9 cellular contexts compared by ENCODE assay signal in the genomic region with DNA sequence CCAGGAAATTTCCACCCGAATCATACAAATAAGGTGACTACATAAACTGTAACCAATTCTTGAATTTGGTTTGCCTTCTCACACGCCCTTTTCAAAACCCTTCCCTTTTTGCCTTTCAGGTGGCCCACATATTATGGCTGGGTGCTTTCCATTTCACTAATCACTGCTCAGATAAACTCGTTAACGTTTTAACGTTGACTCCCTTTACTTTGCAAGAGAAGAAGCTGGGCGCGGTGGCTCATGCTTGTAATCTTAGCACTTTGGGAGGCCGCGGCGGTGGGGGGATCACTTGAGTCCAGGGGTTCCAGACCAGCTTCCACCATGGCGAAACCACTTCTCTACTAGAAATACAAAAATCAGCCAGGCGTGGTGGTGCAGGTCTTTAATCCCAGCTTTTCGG.
A peak's percentile ranks its signal among the peaks of the same experiment; 100 is the strongest.
DNase-seq lines count a peak whose midpoint lies in the region; ATAC-seq, FAIRE-seq and TF ChIP-seq lines count a peak whose summit lies in the region.
"Had no signal": no experiment of that assay in that cellular context is flagged by ENCODE, and none has a peak within 500 bp of the region (broad histone marks: within the 10 kb centered on the region; RNA-seq: fewer than 3 reads in every experiment).

No MANE protein-coding gene starts in this region.

- no peaks in the 10 kb centered on the region for H3K36me3 ChIP-seq in iPS-18a (ENCODE audit: control insufficient read depth, low read depth, low read length)

- H3K9me3 Mint-ChIP-seq in stimulated activated effector memory CD8-positive, alpha-beta T cell treated with anti-CD3 and anti-CD28 coated beads, Interleukin-12 subunit alpha, Interleukin-12 subunit beta, amount 100 ng/mL, for 72 hours = no peaks in the 10 kb centered on the region

- peak overlapping the region; percentile 66 for H3K4me3 Mint-ChIP-seq in stimulated activated effector memory CD8-positive, alpha-beta T cell treated with anti-CD3 and anti-CD28 coated beads, Interleukin-12 subunit alpha, Interleukin-12 subunit beta, amount 100 ng/mL, for 72 hours

- H3K4me3 ChIP-seq in WI38 (ENCODE audit: low read depth, low read length) (peak overlapping the region; percentile 71), iPS-18a (ENCODE audit: low read length) (peak overlapping the region; percentile 84)
- H3K4me3 ChIP-seq: A549 had no signal

- FAIRE-seq in HTR-8/SVneo (lab: Jason Lieb, UNC) = no peak
- FAIRE-seq: A549 had no signal

- H3K27ac Mint-ChIP-seq in stimulated activated effector memory CD8-positive, alpha-beta T cell treated with anti-CD3 and anti-CD28 coated beads, Interleukin-12 subunit alpha, Interleukin-12 subunit beta, amount 100 ng/mL, for 72 hours = no peak overlapping the region

- peaks cover 5% of the 10 kb centered on the region for H3K4me1 ChIP-seq in iPS-18a (ENCODE audit: control insufficient read depth, low read depth, low read length)
- H3K4me1 ChIP-seq: A549 had no signal

- peaks cover 11% of the 10 kb centered on the region for H3K4me1 Mint-ChIP-seq in stimulated activated effector memory CD8-positive, alpha-beta T cell treated with anti-CD3 and anti-CD28 coated beads, Interleukin-12 subunit alpha, Interleukin-12 subunit beta, amount 100 ng/mL, for 72 hours

- ATAC-seq in stimulated activated effector memory CD8-positive, alpha-beta T cell treated with anti-CD3 and anti-CD28 coated beads, Interleukin-12 subunit alpha, Interleukin-12 subunit beta, amount 100 ng/mL, for 72 hours = no peak
- no peak for ATAC-seq in HG02798 (IDR thresholded peaks at IDR 0.05; ENCODE audit: poor library complexity, unreplicated experiment)
- ATAC-seq: A549 had no signal

- DNase-seq in NCI-H748 (lab: John Stamatoyannopoulos, UW; ENCODE audit: unreplicated experiment) = peak; percentile 11
- DNase-seq in NCI-H748 treated with DMSO at 0.1 percent for 48 hours (lab: John Stamatoyannopoulos, UW) = no peak
- DNase-seq in stimulated activated effector memory CD8-positive, alpha-beta T cell treated with anti-CD3 and anti-CD28 coated beads, Interleukin-12 subunit alpha, Interleukin-12 subunit beta, amount 100 ng/mL, for 72 hours (ENCODE audit: low spot score in 2 of 2) = no peak
- DNase-seq in HTR-8/SVneo (ENCODE audit: insufficient read length, low spot score) = no peak
- DNase-seq in superior temporal gyrus (ENCODE audit: extremely low spot score) = no peak

- no peak for TF ChIP-seq CTCF in WI38 (IDR thresholded peaks at IDR 0.05; ENCODE audit: low read depth, low read length)

- H3K27me3 ChIP-seq in iPS-18a (ENCODE audit: control insufficient read depth, insufficient read depth, low read length) = no peaks in the 10 kb centered on the region

- H3K36me3 Mint-ChIP-seq in stimulated activated effector memory CD8-positive, alpha-beta T cell treated with anti-CD3 and anti-CD28 coated beads, Interleukin-12 subunit alpha, Interleukin-12 subunit beta, amount 100 ng/mL, for 72 hours = no peaks in the 10 kb centered on the region

- peak overlapping the region; percentile 91 for H3K27ac ChIP-seq in iPS-18a (ENCODE audit: low read length)
- H3K27ac ChIP-seq: A549 had no signal

- peak overlapping the region; percentile 89 for H3K9ac ChIP-seq in iPS-18a (ENCODE audit: low read length)

- peaks cover 4% of the 10 kb centered on the region for H3K9me3 ChIP-seq in iPS-18a (ENCODE audit: control insufficient read depth, low read depth, low read length)
